Comparison of ENCODE assay signal across 13 cellular contexts in the genomic region with DNA sequence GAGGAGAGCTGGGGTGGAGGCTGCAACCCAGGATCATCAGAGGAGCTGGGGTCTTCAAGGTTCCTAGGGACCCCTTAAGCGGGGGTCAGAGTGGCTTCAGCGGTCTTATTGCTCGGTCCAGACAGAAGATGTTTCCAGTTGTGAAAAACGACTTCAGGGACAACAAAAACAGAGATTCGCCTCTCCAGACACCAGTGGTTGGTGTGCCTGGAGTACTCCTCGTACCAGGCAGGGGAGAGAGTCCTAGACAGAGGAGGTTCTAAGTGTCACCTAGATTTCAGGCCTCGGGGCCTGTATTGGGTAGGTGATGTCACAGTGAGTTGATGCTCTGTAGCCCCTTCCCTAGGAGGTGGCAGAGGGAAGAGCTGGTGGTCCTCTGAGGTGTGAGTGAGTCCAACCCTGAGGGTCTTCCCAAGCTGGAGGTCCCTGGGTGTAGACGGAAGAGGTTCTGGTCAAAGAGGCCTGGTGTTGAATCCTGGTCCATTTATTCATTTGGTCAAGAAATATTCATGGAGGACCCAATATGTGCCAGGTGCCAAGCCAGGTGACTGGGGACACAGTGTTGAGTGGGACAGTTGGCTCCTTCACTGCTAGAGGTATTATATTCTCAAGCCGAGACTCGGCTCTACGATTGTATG. TPM values are rescaled to one million over a fixed set of nuclear protein-coding genes. Genes with fewer than 3 reads are reported as not detected.
"Had no signal": no experiment of that assay in that cellular context is flagged by ENCODE, and none has a peak within 500 bp of the region (broad histone marks: within the 10 kb centered on the region; RNA-seq: fewer than 3 reads in every experiment).

No MANE protein-coding gene starts in this region.

- H3K9me3 ChIP-seq: esophagus squamous epithelium, prostate gland, tibial artery, uterus had no signal

- H3K4me3 Mint-ChIP-seq: activated CD4-positive, alpha-beta T cell treated with anti-CD3 and anti-CD28 coated beads, Interleukin-2, amount 10 ng/mL, durations not matched to agents 7 days and 5 days; activated T-cell treated with anti-CD3 and anti-CD28 coated beads, Interleukin-2, amount 50 U/mL, for 4 hours; nephron progenitor cell; T-helper 2 cell treated with Interferon-gamma antibody and Interleukin-4, amounts not matched to agents 5 μg/mL and 100 μg/mL, for 36 hours had no signal

- H3K4me3 ChIP-seq: esophagus squamous epithelium, prostate gland, skin epidermis, tibial artery, uterus had no signal

- H3K27ac ChIP-seq: esophagus squamous epithelium, prostate gland, skin epidermis, tibial artery, uterus had no signal

- H3K36me3 ChIP-seq: esophagus squamous epithelium, prostate gland, tibial artery, uterus had no signal

- H3K27me3 ChIP-seq: uterus had no signal

- H3K4me1 ChIP-seq: esophagus squamous epithelium, prostate gland, tibial artery, uterus had no signal

- H3K9me3 Mint-ChIP-seq: activated CD4-positive, alpha-beta T cell treated with anti-CD3 and anti-CD28 coated beads, Interleukin-2, amount 10 ng/mL, durations not matched to agents 7 days and 5 days; activated T-cell treated with anti-CD3 and anti-CD28 coated beads, Interleukin-2, amount 50 U/mL, for 4 hours; nephron progenitor cell; T-helper 2 cell treated with Interferon-gamma antibody and Interleukin-4, amounts not matched to agents 5 μg/mL and 100 μg/mL, for 36 hours had no signal

- DNase-seq: esophagus squamous epithelium, occipital lobe, uterus had no signal

- H3K4me1 Mint-ChIP-seq: nephron progenitor cell had no signal

- H3K27ac Mint-ChIP-seq: activated CD4-positive, alpha-beta T cell treated with anti-CD3 and anti-CD28 coated beads, Interleukin-2, amount 10 ng/mL, durations not matched to agents 7 days and 5 days; nephron progenitor cell; T-helper 2 cell treated with Interferon-gamma antibody and Interleukin-4, amounts not matched to agents 5 μg/mL and 100 μg/mL, for 36 hours had no signal

RNA-seq across cellular contexts. Expression of a gene that starts 4.4 kb away (rescaled TPM):
- total RNA-seq: activated CD4-positive, alpha-beta T cell treated with anti-CD3 and anti-CD28 coated beads, Interleukin-2, amount 10 ng/mL, durations not matched to agents 7 days and 5 days; cardiac septum; fibroblast of villous mesenchyme; lower leg skin; occipital lobe; prostate gland had no signal
